12 cellular contexts compared by ENCODE assay signal in the genomic region with DNA sequence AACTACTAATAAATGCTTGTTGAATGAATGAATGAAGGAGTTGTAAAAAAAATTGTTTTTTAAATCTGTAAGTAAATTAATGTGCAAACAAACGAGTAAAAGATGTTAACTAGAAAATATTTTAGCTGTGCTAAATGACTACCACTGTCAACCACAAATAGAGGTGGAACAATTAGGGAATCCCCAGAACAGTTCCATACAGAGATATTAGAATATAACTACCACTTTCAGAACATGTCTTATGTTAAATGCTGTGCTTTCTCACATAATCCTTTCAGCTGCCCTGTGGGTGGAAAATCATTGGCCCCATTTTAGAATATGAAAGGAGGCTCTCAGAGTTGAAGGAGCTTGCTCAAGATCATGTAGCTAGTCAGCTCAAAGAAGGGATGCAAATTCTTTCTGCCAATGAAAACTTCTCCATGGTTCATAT.
DNase-seq lines count a peak whose midpoint lies in the region; ATAC-seq and TF ChIP-seq lines count a peak whose summit lies in the region.
"Had no signal": no experiment of that assay in that cellular context is flagged by ENCODE, and none has a peak within 500 bp of the region (broad histone marks: within the 10 kb centered on the region; RNA-seq: fewer than 3 reads in every experiment).

No MANE protein-coding gene starts in this region.

- ATAC-seq in GM21576 (IDR thresholded peaks at IDR 0.05; ENCODE audit: unreplicated experiment) (peak; percentile 72), HG03097 (IDR thresholded peaks at IDR 0.05; ENCODE audit: low FRiP score, unreplicated experiment) (peak; percentile 41), gastroesophageal sphincter (no peak)
- no peak for ATAC-seq in central memory CD8-positive, alpha-beta T cell (replicated peaks; ENCODE audit: extremely low read depth, poor library complexity, severe bottlenecking)

- in situ Hi-C loops in brain microvascular endothelial cell (cut with HindIII; ENCODE audit: low pct_ligation_motif_present, low sequenced_read_pairs): no loop called here

- peak overlapping the region; percentile 7 for H3K27ac Mint-ChIP-seq in activated CD4-positive, alpha-beta T cell treated with anti-CD3 and anti-CD28 coated beads, Interleukin-2, amount 10 ng/mL, durations not matched to agents 24 days and 14 days
- peak overlapping the region; percentile 24 for H3K27ac Mint-ChIP-seq in central memory CD8-positive, alpha-beta T cell (ENCODE audit: low read depth)

- H3K27me3 ChIP-seq in gastroesophageal sphincter: no peaks in the 10 kb centered on the region
- H3K27me3 ChIP-seq in brain microvascular endothelial cell (replicated peaks): no peaks in the 10 kb centered on the region
- H3K27me3 ChIP-seq: SJSA1 had no signal

- no peak for TF ChIP-seq CTCF in gastroesophageal sphincter (IDR thresholded peaks at IDR 0.05)
- TF ChIP-seq CTCF in brain microvascular endothelial cell (IDR thresholded peaks at IDR 0.05; ENCODE audit: low read depth, low read length, missing control alignments): no peak

- no peaks in the 10 kb centered on the region for H3K36me3 Mint-ChIP-seq in activated CD4-positive, alpha-beta T cell treated with anti-CD3 and anti-CD28 coated beads, Interleukin-2, amount 10 ng/mL, durations not matched to agents 24 days and 14 days (ENCODE audit: low read depth)
- no peaks in the 10 kb centered on the region for H3K36me3 Mint-ChIP-seq in central memory CD8-positive, alpha-beta T cell (ENCODE audit: insufficient read depth)

- no peaks in the 10 kb centered on the region for H3K9me3 ChIP-seq in gastroesophageal sphincter
- H3K9me3 ChIP-seq: SJSA1 had no signal

- H3K27ac ChIP-seq in gastroesophageal sphincter (no peak overlapping the region), brain microvascular endothelial cell (no peak overlapping the region)
- H3K27ac ChIP-seq: SJSA1 had no signal

- intact Hi-C loops in activated CD4-positive, alpha-beta T cell treated with anti-CD3 and anti-CD28 coated beads, Interleukin-2, amount 10 ng/mL, durations not matched to agents 24 days and 14 days (cut with micrococcal nuclease): loop anchor here (1.0 kb wide), 1 partner anchor 10 kb away; no protein-coding TSS in a partner anchor

- H3K4me3 ChIP-seq in gastroesophageal sphincter: no peak overlapping the region
- H3K4me3 ChIP-seq in brain microvascular endothelial cell (ENCODE audit: low read depth, low read length): no peak overlapping the region
- H3K4me3 ChIP-seq: SJSA1 had no signal

- WGBS in gastroesophageal sphincter (ENCODE audit: low coverage in 1 of 2), 2 donors: 95 to 100% methylated on average over 1 of the region's 1 CpG

- no peaks in the 10 kb centered on the region for H3K9me3 Mint-ChIP-seq in activated CD4-positive, alpha-beta T cell treated with anti-CD3 and anti-CD28 coated beads, Interleukin-2, amount 10 ng/mL, durations not matched to agents 24 days and 14 days
- H3K9me3 Mint-ChIP-seq in central memory CD8-positive, alpha-beta T cell: no peaks in the 10 kb centered on the region

- no peak for TF ChIP-seq POLR2A in gastroesophageal sphincter (IDR thresholded peaks at IDR 0.05)

- no peaks in the 10 kb centered on the region for H3K4me1 ChIP-seq in gastroesophageal sphincter
- H3K4me1 ChIP-seq: SJSA1 had no signal

- H3K36me3 ChIP-seq in gastroesophageal sphincter (no peaks in the 10 kb centered on the region), brain microvascular endothelial cell (replicated peaks) (no peaks in the 10 kb centered on the region)
- H3K36me3 ChIP-seq: SJSA1 had no signal

- DNase-seq in activated CD4-positive, alpha-beta T cell treated with anti-CD3 and anti-CD28 coated beads, Interleukin-2, amount 10 ng/mL, durations not matched to agents 24 days and 14 days: no peak
- DNase-seq in activated CD4-positive, alpha-beta T cell treated with anti-CD3 and anti-CD28 coated beads for 4 hours: no peak
- DNase-seq in central memory CD8-positive, alpha-beta T cell (ENCODE audit: low spot score in 2 of 2): no peak
- DNase-seq in NCI-H1417 (lab: John Stamatoyannopoulos, UW) (no peak), brain microvascular endothelial cell (no peak)
- DNase-seq: KG1, NCI-H446 treated with DMSO at 0.1 percent for 48 hours, occipital lobe had no signal

- H3K27me3 Mint-ChIP-seq in activated CD4-positive, alpha-beta T cell treated with anti-CD3 and anti-CD28 coated beads, Interleukin-2, amount 10 ng/mL, durations not matched to agents 24 days and 14 days: no peaks in the 10 kb centered on the region
- no peaks in the 10 kb centered on the region for H3K27me3 Mint-ChIP-seq in central memory CD8-positive, alpha-beta T cell

- no peak overlapping the region for H3K4me3 Mint-ChIP-seq in activated CD4-positive, alpha-beta T cell treated with anti-CD3 and anti-CD28 coated beads, Interleukin-2, amount 10 ng/mL, durations not matched to agents 24 days and 14 days
- no peak overlapping the region for H3K4me3 Mint-ChIP-seq in central memory CD8-positive, alpha-beta T cell

- H3K4me1 Mint-ChIP-seq in activated CD4-positive, alpha-beta T cell treated with anti-CD3 and anti-CD28 coated beads, Interleukin-2, amount 10 ng/mL, durations not matched to agents 24 days and 14 days: peaks cover 22% of the 10 kb centered on the region
- H3K4me1 Mint-ChIP-seq in central memory CD8-positive, alpha-beta T cell: no peaks in the 10 kb centered on the region

- no peak for TF ChIP-seq EP300 in gastroesophageal sphincter (IDR thresholded peaks at IDR 0.05)

Comparison
In these comparisons a context has a peak if more than half of its experiments do, and no peak if none do; other contexts are left out.
1. ATAC-seq: peak in GM21576 (single experiment) and HG03097 (single experiment); none in central memory CD8-positive, alpha-beta T cell (single experiment) and gastroesophageal sphincter (single experiment).